ENCODE assay signal across 31 cellular contexts in genomic region chr1:210828996-210829596, GRCh38.
"Had no signal": no experiment of that assay in that cellular context is flagged by ENCODE, and none has a peak within 500 bp of the region (broad histone marks: within the 10 kb centered on the region; RNA-seq: fewer than 3 reads in every experiment).

No MANE protein-coding gene starts in this region.

- H3K9me3 Mint-ChIP-seq: activated T-cell treated with anti-CD3 and anti-CD28 coated beads, Interleukin-2, amount 50 U/mL, for 4 hours; activated T-helper 2 cell treated with anti-CD3 and anti-CD28 coated beads, Interferon-gamma antibody, Interleukin-2, Interleukin-4, amounts not matched to agents 10 μg/mL and 5 μg/mL and 100 μg/mL, durations not matched to agents 14 hours and 24 hours and 36 hours; central memory CD8-positive, alpha-beta T cell; effector memory CD8-positive, alpha-beta T cell; natural killer cell treated with Interleukin-12 subunit alpha and Interleukin-12 subunit beta and Interleukin-15 and Interleukin-18, amount 100 ng/mL, for 72 hours; stimulated activated effector memory CD8-positive, alpha-beta T cell treated with anti-CD3 and anti-CD28 coated beads, Interleukin-12 subunit alpha, Interleukin-12 subunit beta, amount 100 ng/mL, for 72 hours; stimulated activated naive CD8-positive, alpha-beta T cell treated with anti-CD3 and anti-CD28 coated beads, Interleukin-15, amount 100 ng/mL, for 72 hours; WTC11 had no signal

- H3K4me3 Mint-ChIP-seq: activated naive CD8-positive, alpha-beta T cell; activated T-cell treated with anti-CD3 and anti-CD28 coated beads, Interleukin-2, amount 50 U/mL, for 4 hours; central memory CD8-positive, alpha-beta T cell; effector memory CD8-positive, alpha-beta T cell; natural killer cell treated with Interleukin-12 subunit alpha and Interleukin-12 subunit beta and Interleukin-15 and Interleukin-18, amount 100 ng/mL, for 72 hours; stimulated activated effector memory CD8-positive, alpha-beta T cell treated with anti-CD3 and anti-CD28 coated beads, Interleukin-12 subunit alpha, Interleukin-12 subunit beta, amount 100 ng/mL, for 72 hours; stimulated activated naive CD8-positive, alpha-beta T cell treated with anti-CD3 and anti-CD28 coated beads, Interleukin-15, amount 100 ng/mL, for 72 hours; WTC11 had no signal

- H3K4me1 Mint-ChIP-seq: central memory CD8-positive, alpha-beta T cell; stimulated activated effector memory CD8-positive, alpha-beta T cell treated with anti-CD3 and anti-CD28 coated beads, Interleukin-12 subunit alpha, Interleukin-12 subunit beta, amount 100 ng/mL, for 72 hours; stimulated activated naive CD8-positive, alpha-beta T cell treated with anti-CD3 and anti-CD28 coated beads, Interleukin-15, amount 100 ng/mL, for 72 hours; WTC11 had no signal

- H3K9me3 ChIP-seq: adrenal gland, ascending aorta, breast epithelium, colonic mucosa, gastrocnemius medialis, heart left ventricle, ovary, prostate gland, right atrium auricular region had no signal

- H3K4me3 ChIP-seq: adrenal gland, ascending aorta, breast epithelium, colonic mucosa, dorsolateral prefrontal cortex, gastrocnemius medialis, heart left ventricle, ovary, prostate gland, right atrium auricular region had no signal

- DNase-seq: activated CD4-positive, alpha-beta T cell treated with anti-CD3 and anti-CD28 coated beads for 4 hours; activated CD4-positive, alpha-beta T cell treated with anti-CD3 and anti-CD28 coated beads, Interleukin-2, amount 50 U/mL, for 48 hours; activated CD8-positive, alpha-beta memory T cell treated with anti-CD3 and anti-CD28 coated beads, Interleukin-2, amount 50 U/mL, for 48 hours; activated naive CD4-positive, alpha-beta T cell; activated T-cell treated with anti-CD3 and anti-CD28 coated beads, Interleukin-2, amount 50 U/mL, for 4 hours; adrenal gland; colonic mucosa; dorsolateral prefrontal cortex; effector memory CD8-positive, alpha-beta T cell; gastrocnemius medialis; heart left ventricle; left cardiac atrium; ovary; small intestine; stimulated activated CD4-positive, alpha-beta T cell treated with anti-CD3 and anti-CD28 coated beads, Interleukin-2, amount 100 ng/mL, for 24 hours; stimulated activated naive CD8-positive, alpha-beta T cell treated with anti-CD3 and anti-CD28 coated beads, Interleukin-15, amount 100 ng/mL, for 72 hours; T-helper 1 cell; T-helper 9 cell; trophoblast cell had no signal

- H3K27ac ChIP-seq: adrenal gland, ascending aorta, breast epithelium, colonic mucosa, dorsolateral prefrontal cortex, gastrocnemius medialis, heart left ventricle, ovary, prostate gland, right atrium auricular region had no signal

- H3K4me1 ChIP-seq: adrenal gland, ascending aorta, breast epithelium, colonic mucosa, gastrocnemius medialis, heart left ventricle, prostate gland, right atrium auricular region had no signal

- H3K27ac Mint-ChIP-seq: activated naive CD8-positive, alpha-beta T cell; activated T-helper 2 cell treated with anti-CD3 and anti-CD28 coated beads, Interferon-gamma antibody, Interleukin-2, Interleukin-4, amounts not matched to agents 10 μg/mL and 5 μg/mL and 100 μg/mL, durations not matched to agents 14 hours and 24 hours and 36 hours; effector memory CD8-positive, alpha-beta T cell; natural killer cell treated with Interleukin-12 subunit alpha and Interleukin-12 subunit beta and Interleukin-15 and Interleukin-18, amount 100 ng/mL, for 72 hours; stimulated activated effector memory CD8-positive, alpha-beta T cell treated with anti-CD3 and anti-CD28 coated beads, Interleukin-12 subunit alpha, Interleukin-12 subunit beta, amount 100 ng/mL, for 72 hours; WTC11 had no signal

- H3K36me3 ChIP-seq: adrenal gland, ascending aorta, breast epithelium, colonic mucosa, gastrocnemius medialis, heart left ventricle, ovary, prostate gland, right atrium auricular region had no signal

- FAIRE-seq: endothelial cell of umbilical vein, islet of Langerhans, small intestine had no signal

- H3K36me3 Mint-ChIP-seq: activated naive CD8-positive, alpha-beta T cell; natural killer cell treated with Interleukin-12 subunit alpha and Interleukin-12 subunit beta and Interleukin-15 and Interleukin-18, amount 100 ng/mL, for 72 hours; stimulated activated effector memory CD8-positive, alpha-beta T cell treated with anti-CD3 and anti-CD28 coated beads, Interleukin-12 subunit alpha, Interleukin-12 subunit beta, amount 100 ng/mL, for 72 hours; WTC11 had no signal

- H3K27me3 ChIP-seq: adrenal gland, ascending aorta, breast epithelium, colonic mucosa, dorsolateral prefrontal cortex, gastrocnemius medialis, ovary, right atrium auricular region had no signal
